8 cellular contexts compared by ENCODE assay signal in the genomic region with DNA sequence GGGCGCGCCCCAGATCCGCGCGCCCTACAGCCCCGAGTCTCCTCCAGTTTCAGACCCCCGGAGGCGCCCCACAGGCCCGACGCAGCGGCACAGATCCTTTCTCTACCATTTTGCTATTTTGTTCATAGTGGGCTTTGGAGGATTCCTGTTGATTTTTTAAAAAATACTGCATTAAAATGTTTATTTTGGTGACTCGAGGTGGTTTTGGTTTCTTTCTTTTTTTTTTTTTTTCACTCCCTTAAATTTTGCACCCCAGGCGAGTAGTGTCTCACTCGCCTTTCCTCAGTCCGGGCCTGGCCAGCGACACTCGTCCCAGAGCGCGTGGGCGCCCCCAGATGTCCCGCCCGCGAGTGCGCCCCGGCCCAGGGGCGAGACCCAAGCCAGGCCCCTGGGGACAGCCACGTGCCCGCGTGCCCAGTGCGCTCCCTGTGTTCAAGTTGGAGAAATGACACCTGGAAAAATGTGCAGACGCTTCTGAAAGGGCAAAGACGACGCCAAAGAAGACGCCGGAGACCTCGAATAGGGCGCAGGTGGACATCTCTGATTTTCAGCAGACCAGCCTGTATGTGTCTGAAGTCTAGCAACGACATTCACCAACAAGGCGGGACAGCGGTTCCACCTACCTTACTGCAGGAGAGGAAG. TPM values are rescaled to one million over a fixed set of nuclear protein-coding genes. Genes with fewer than 3 reads are reported as not detected.
DNase-seq lines count a peak whose midpoint lies in the region; ATAC-seq, FAIRE-seq and TF ChIP-seq lines count a peak whose summit lies in the region.

No MANE protein-coding gene starts in this region.

- no peaks in the 10 kb centered on the region for H3K36me3 ChIP-seq in GM12878 (ENCODE audit: control insufficient read depth in 2 of 2, insufficient read depth in 2 of 2, low read length in 1 of 2)

- SMC1A ChIA-PET in GM12878 (lab: Charles Lee; ENCODE audit: uncharacterized antibody, unreplicated experiment), result interaction anchor here (1.5 to 2.8 kb wide), 2 partner anchors 32 to 94 kb away, joined by 7 to 8 read pairs; no protein-coding TSS in a partner anchor

- TF ChIP-seq POLR2A in GM12878 (IDR thresholded peaks at IDR 0.05; ENCODE audit: low read depth, low read length), result no peak; the same call in none of the 2 replicates

- H4K20me1 ChIP-seq in GM12878 (ENCODE audit: control insufficient read depth, insufficient read depth), result no peaks in the 10 kb centered on the region

- RAD21 ChIA-PET in GM12878 (lab: Charles Lee; ENCODE audit: unreplicated experiment), result interaction anchor here (0.6 to 2.0 kb wide), 11 partner anchors 33 to 142 kb away, joined by 3 to 14 read pairs (median 5); no protein-coding TSS in a partner anchor

- no peaks in the 10 kb centered on the region for H3K27me3 ChIP-seq in GM12878 (replicated peaks in 1 of 2; ENCODE audit: control insufficient read depth in 2 of 2, insufficient read depth in 2 of 2, low read length in 1 of 2)

- TF ChIP-seq CTCF in GM12878 (IDR thresholded peaks at IDR 0.05 in 2 of 3, conservative IDR thresholded peaks at IDR 0.05 in 1 of 3; ENCODE audit: control insufficient read depth in 2 of 3, extremely low read depth in 1 of 3, insufficient read depth in 1 of 3, low read depth in 3 of 3, low read length in 3 of 3), result peak; percentile 38 to 61 (median 52); a peak in 5 of 6 replicates

- peak; percentile 53 for DNase-seq in activated CD4-positive, alpha-beta T cell treated with anti-CD3 and anti-CD28 coated beads for 48 hours
- DNase-seq in activated CD4-positive, alpha-beta T cell treated with anti-CD3 and anti-CD28 coated beads for 4 hours, result no peak
- peak; percentile 44 for DNase-seq in HK-2 (ENCODE audit: unreplicated experiment)
- peak; percentile 69 for DNase-seq in NOMO-1 treated with dmso at 0.1 percent for 144 hours (lab: John Stamatoyannopoulos, UW; ENCODE audit: unreplicated experiment)
- DNase-seq in GM12878 (ENCODE audit: low read depth, low spot score), result no peak
- peak; percentile 9 for DNase-seq in renal cortical epithelial cell (ENCODE audit: low read depth)

- FAIRE-seq in GM12878 (lab: Jason Lieb, UNC), result no peak

- POLR2A ChIA-PET in GM12878 (lab: Charles Lee), result interaction anchor here (0.6 to 1.6 kb wide), 8 partner anchors 22 to 115 kb away, joined by 3 to 6 read pairs (median 4); no protein-coding TSS in a partner anchor

- 6% methylated on average over 33 of the region's 40 CpGs for WGBS in GM12878 (ENCODE audit: insufficient coverage, insufficient replicate concordance, low lambda C conversion rate, missing lambda C conversion rate)

- ATAC-seq in GM12878 (peak; percentile 53), HG02938 (IDR thresholded peaks at IDR 0.05; ENCODE audit: unreplicated experiment) (no peak)

- H3K27ac ChIP-seq in GM12878 (ENCODE audit: control insufficient read depth, insufficient read depth), result peak overlapping the region; percentile 74

- peak overlapping the region; percentile 94 for H3K4me3 ChIP-seq in GM12878
- H3K4me3 ChIP-seq in iPS-11a (ENCODE audit: low read depth, low read length), result peak overlapping the region; percentile 20

- peaks cover 12% of the 10 kb centered on the region for H3K4me1 ChIP-seq in GM12878 (ENCODE audit: control insufficient read depth, insufficient read depth, low read length)

- H3K9me3 ChIP-seq in GM12878 (replicated peaks; ENCODE audit: control insufficient read depth, insufficient read depth, low read length), result no peaks in the 10 kb centered on the region

- H3K4me2 ChIP-seq in GM12878 (ENCODE audit: control insufficient read depth, insufficient read depth), result peak overlapping the region; percentile 94

- no peak for TF ChIP-seq EP300 in GM12878 (IDR thresholded peaks at IDR 0.05; ENCODE audit: borderline replicate concordance in 1 of 2, control insufficient read depth in 1 of 2, low read depth in 2 of 2, low read length in 2 of 2)

- peak overlapping the region; percentile 82 for H3K9ac ChIP-seq in GM12878 (ENCODE audit: control insufficient read depth, insufficient read depth, low read length)

- in situ Hi-C loops in GM12878 (cut with MboI), result loop anchor here (10.0 kb wide), 1 partner anchor 100 kb away; no protein-coding TSS in a partner anchor

- intact Hi-C loops in GM12878 (cut with micrococcal nuclease; ENCODE audit: unreplicated experiment), result loop anchor here (1.0 to 5.0 kb wide), 3 partner anchors 42 to 96 kb away; no protein-coding TSS in a partner anchor

- TF ChIP-seq RAD21 in GM12878 (IDR thresholded peaks at IDR 0.05; ENCODE audit: insufficient read depth, low read depth, low read length), result peak; percentile 66

- CTCF ChIA-PET in GM12878 (lab: Yijun Ruan, JAX), result interaction anchor here (0.5 to 1.9 kb wide), 3 partner anchors 101 to 225 kb away, joined by 3 to 5 read pairs (median 3); a partner anchor contains a TSS

- H3K79me2 ChIP-seq in GM12878 (ENCODE audit: control insufficient read depth, insufficient read depth, low read length), result peaks cover 40% of the 10 kb centered on the region

- BruUV-seq in GM12878 (replicated peaks; lab: Mats Ljungman, UMichigan), result TSS peak; percentile 94

- peak overlapping the region; percentile 86 for H2AFZ ChIP-seq in GM12878 (ENCODE audit: control insufficient read depth, low read depth, low read length)

TF ChIP-seq in GM12878, 131 proteins besides CTCF, POLR2A, EP300 and RAD21 (continues in another document):
- TF ChIP-seq SPI1 (IDR thresholded peaks at IDR 0.05; ENCODE audit: borderline replicate concordance, insufficient read depth, low read depth, low read length) (no peak), DPF2 (IDR thresholded peaks at IDR 0.05) (peak; percentile 43), HDGF (IDR thresholded peaks at IDR 0.05) (no peak), CREM (IDR thresholded peaks at IDR 0.05; ENCODE audit: low read depth) (0 out of 2 replicates have a peak, but pooled peaks have one; percentile 27), NBN (IDR thresholded peaks at IDR 0.05) (peak; percentile 93)
- TF ChIP-seq, protein P1, sequence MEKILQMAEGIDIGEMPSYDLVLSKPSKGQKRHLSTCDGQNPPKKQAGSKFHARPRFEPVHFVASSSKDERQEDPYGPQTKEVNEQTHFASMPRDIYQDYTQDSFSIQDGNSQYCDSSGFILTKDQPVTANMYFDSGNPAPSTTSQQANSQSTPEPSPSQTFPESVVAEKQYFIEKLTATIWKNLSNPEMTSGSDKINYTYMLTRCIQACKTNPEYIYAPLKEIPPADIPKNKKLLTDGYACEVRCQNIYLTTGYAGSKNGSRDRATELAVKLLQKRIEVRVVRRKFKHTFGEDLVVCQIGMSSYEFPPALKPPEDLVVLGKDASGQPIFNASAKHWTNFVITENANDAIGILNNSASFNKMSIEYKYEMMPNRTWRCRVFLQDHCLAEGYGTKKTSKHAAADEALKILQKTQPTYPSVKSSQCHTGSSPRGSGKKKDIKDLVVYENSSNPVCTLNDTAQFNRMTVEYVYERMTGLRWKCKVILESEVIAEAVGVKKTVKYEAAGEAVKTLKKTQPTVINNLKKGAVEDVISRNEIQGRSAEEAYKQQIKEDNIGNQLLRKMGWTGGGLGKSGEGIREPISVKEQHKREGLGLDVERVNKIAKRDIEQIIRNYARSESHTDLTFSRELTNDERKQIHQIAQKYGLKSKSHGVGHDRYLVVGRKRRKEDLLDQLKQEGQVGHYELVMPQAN (conservative IDR thresholded peaks at IDR 0.05), result 0 out of 2 replicates have a peak, but pooled peaks have one; percentile 35

RNA-seq across cellular contexts. Expression of a gene that starts 0.5 kb away (rescaled TPM):
- 603 and 662 TPM in 2 replicates for total RNA-seq in GM12878 (2013; cell fraction: nucleolus; rRNA removed)
- total RNA-seq in GM12878 (2014; rRNA removed), result 21.1 and 24.1 TPM in 2 replicates
- 14.0 and 14.8 TPM in 2 replicates for total RNA-seq in GM12878 (2014; rRNA removed; fragmentation: Illumina TruSeq; extraction: Trizol)
- total RNA-seq in GM12878 (2021), result 34.5 and 34.6 TPM in 2 replicates
- 15.2 TPM for polyA plus RNA-seq in GM12878 (2011; ENCODE audit: low read depth)
- polyA plus RNA-seq in GM12878 (2011; rRNA removed), result 17.8 and 34.9 TPM in 2 replicates
- 25.6 and 39.1 TPM in 2 replicates for polyA plus RNA-seq in GM12878 (2011; cell fraction: cytosol; rRNA removed)
- polyA plus RNA-seq in GM12878 (2011; cell fraction: nucleus; rRNA removed), result 69.7 and 70.7 TPM in 2 replicates
- 19.3 and 20.0 TPM in 2 replicates for polyA plus RNA-seq in GM12878 (2012)
- polyA plus RNA-seq in GM12878 (2014; fragmentation: Illumina TruSeq; extraction: Trizol), result 8.3 and 11.2 TPM in 2 replicates
- 1 to 10 TPM; 4.2 to 8.0 TPM for polyA plus RNA-seq in GM12878 (2014; fragmentation: Nextera tagmentation; extraction: Ambion mirVana)
- polyA plus RNA-seq in GM12878 (2014; rRNA removed), result 19.9 and 20.4 TPM in 2 replicates
- polyA plus RNA-seq in GM12878 (2016; fragmentation: Nextera tagmentation; extraction: Ambion mirVana), result 10 to 100 TPM in 1 of 2 experiments, 1 to 10 TPM in 1; 9.9 to 12.4 TPM
- polyA minus RNA-seq in GM12878 (2011; rRNA and poly(A)+ RNA removed), result 328 and 339 TPM in 2 replicates
- polyA minus RNA-seq in GM12878 (2011; cell fraction: cytosol; rRNA and poly(A)+ RNA removed), result 69.8 and 74.7 TPM in 2 replicates
- polyA minus RNA-seq in GM12878 (2011; cell fraction: nucleus; rRNA and poly(A)+ RNA removed), result 131 and 160 TPM in 2 replicates
- 3.8 and 19.8 TPM in 2 replicates for total RNA-seq in renal cortical epithelial cell

RNA-seq across cellular contexts. Expression of a gene that starts 54.0 kb away (rescaled TPM):
- 56.0 and 60.3 TPM in 2 replicates for total RNA-seq in GM12878 (2013; cell fraction: nucleolus; rRNA removed)
- total RNA-seq in GM12878 (2014; rRNA removed), result 26.9 and 31.1 TPM in 2 replicates
- total RNA-seq in GM12878 (2014; rRNA removed; fragmentation: Illumina TruSeq; extraction: Trizol), result 8.8 and 8.9 TPM in 2 replicates
- 32.3 and 37.3 TPM in 2 replicates for total RNA-seq in GM12878 (2021)
- polyA plus RNA-seq in GM12878 (2011; ENCODE audit: low read depth), result 7.9 TPM
- 7.0 and 8.9 TPM in 2 replicates for polyA plus RNA-seq in GM12878 (2011; rRNA removed)
- 15.0 and 21.0 TPM in 2 replicates for polyA plus RNA-seq in GM12878 (2011; cell fraction: cytosol; rRNA removed)
- polyA plus RNA-seq in GM12878 (2011; cell fraction: nucleus; rRNA removed), result 37.2 and 41.2 TPM in 2 replicates
- 17.2 and 18.4 TPM in 2 replicates for polyA plus RNA-seq in GM12878 (2012)
- 1.2 and 6.6 TPM in 2 replicates for polyA plus RNA-seq in GM12878 (2014; fragmentation: Illumina TruSeq; extraction: Trizol)
- polyA plus RNA-seq in GM12878 (2014; fragmentation: Nextera tagmentation; extraction: Ambion mirVana), result under 1 TPM; 0.31 to 0.57 TPM
- polyA plus RNA-seq in GM12878 (2014; rRNA removed), result 23.3 and 27.6 TPM in 2 replicates
- 10 to 100 TPM; 17.9 to 19.9 TPM for polyA plus RNA-seq in GM12878 (2016; fragmentation: Nextera tagmentation; extraction: Ambion mirVana)
- polyA minus RNA-seq in GM12878 (2011; rRNA and poly(A)+ RNA removed), result 8.9 and 22.5 TPM in 2 replicates
- 16.8 and 20.8 TPM in 2 replicates for polyA minus RNA-seq in GM12878 (2011; cell fraction: cytosol; rRNA and poly(A)+ RNA removed)
- 13.7 and 21.9 TPM in 2 replicates for polyA minus RNA-seq in GM12878 (2011; cell fraction: nucleus; rRNA and poly(A)+ RNA removed)
- total RNA-seq in renal cortical epithelial cell, result 53.0 and 66.0 TPM in 2 replicates

Comparison
In these comparisons a context has a peak if more than half of its experiments do, and no peak if none do; other contexts are left out.
1. DNase-seq: peak in activated CD4-positive, alpha-beta T cell treated with anti-CD3 and anti-CD28 coated beads for 48 hours (single experiment), HK-2 (single experiment), NOMO-1 treated with dmso at 0.1 percent for 144 hours (single experiment) and renal cortical epithelial cell (single experiment); none in activated CD4-positive, alpha-beta T cell treated with anti-CD3 and anti-CD28 coated beads for 4 hours (0 of 2) and GM12878 (single experiment).